8 cellular contexts compared by ENCODE assay signal in genomic region chr4:174521800-174522182, GRCh38. TPM values are rescaled to one million over a fixed set of nuclear protein-coding genes. Genes with fewer than 3 reads are reported as not detected.
DNase-seq lines count a peak whose midpoint lies in the region; ATAC-seq, FAIRE-seq and TF ChIP-seq lines count a peak whose summit lies in the region.

No MANE protein-coding gene starts in this region.

- H3K27ac ChIP-seq in cardiac muscle cell = no peak overlapping the region
- H3K27ac ChIP-seq in psoas muscle = no peak overlapping the region

- H3K27me3 ChIP-seq in cardiac muscle cell (peaks cover 43% of the 10 kb centered on the region), psoas muscle (ENCODE audit: insufficient read depth in 3 of 3, low read length in 2 of 3) (peaks cover 0 to 18% (median 0%) of the 10 kb centered on the region in 3 donors)

- ATAC-seq in GM21447 (IDR thresholded peaks at IDR 0.05; ENCODE audit: unreplicated experiment) (peak; percentile 42), psoas muscle (peak; percentile 17 to 39 (median 30))

- peak overlapping the region; percentile 59 for H3K4me3 ChIP-seq in cardiac muscle cell
- peak overlapping the region; percentile 72 for H3K4me3 ChIP-seq in psoas muscle

- no peaks in the 10 kb centered on the region for H3K36me3 ChIP-seq in cardiac muscle cell
- no peaks in the 10 kb centered on the region for H3K36me3 ChIP-seq in psoas muscle (ENCODE audit: insufficient read depth in 1 of 2, low read depth in 1 of 2)

- H3K4me1 ChIP-seq in cardiac muscle cell (ENCODE audit: low read depth) = peaks cover 2% of the 10 kb centered on the region
- no peaks in the 10 kb centered on the region for H3K4me1 ChIP-seq in psoas muscle

- WGBS in psoas muscle, 3 donors = 6 to 9% (median 8%) methylated on average over 12 of the region's 12 CpGs

- intact Hi-C loops in psoas muscle (cut with DNase I) = no loop called here

- DNase-seq in DMS153 treated with DMSO at 0.1 percent for 48 hours (lab: John Stamatoyannopoulos, UW; ENCODE audit: unreplicated experiment) (peak; percentile 28), HT1080 (ENCODE audit: low read depth) (peak; percentile 25), cardiac muscle cell (ENCODE audit: low read depth in 1 of 2, low spot score in 1 of 2) (no peak), psoas muscle (peak in 1 of 2 donors; percentile 52), 8988T (no peak), RCC 7860 (ENCODE audit: low spot score) (no peak)
- peak; percentile 53 for DNase-seq in activated CD8-positive, alpha-beta memory T cell treated with anti-CD3 and anti-CD28 coated beads, Interleukin-2, amount 50 U/mL, for 48 hours

- no peaks in the 10 kb centered on the region for H3K9me3 ChIP-seq in cardiac muscle cell (ENCODE audit: low read depth)
- no peaks in the 10 kb centered on the region for H3K9me3 ChIP-seq in psoas muscle

- no peak for FAIRE-seq in RCC 7860 (lab: Jason Lieb, UNC)

- TF ChIP-seq CTCF in cardiac muscle cell (IDR thresholded peaks at IDR 0.05; ENCODE audit: low read depth, low read length) = no peak
- no peak for TF ChIP-seq CTCF in psoas muscle (IDR thresholded peaks at IDR 0.05)

RNA-seq across cellular contexts. Expression of gene HPGD, which starts 0.5 kb away (rescaled TPM):
- 0.30 and 1.6 TPM in 2 replicates for total RNA-seq in HT1080 (2014; rRNA removed; shearing (Covaris generic))
- polyA plus RNA-seq in HT1080 (2015; cell fraction: cytosol; rRNA removed) = 0.44 and 0.48 TPM in 2 replicates
- 0.12 and 0.35 TPM in 2 replicates for polyA plus RNA-seq in HT1080 (2015; cell fraction: nucleus; rRNA removed)
- total RNA-seq in cardiac muscle cell (0.51 and 1.7 TPM in 2 replicates), psoas muscle (1 to 10 TPM in 3 of 4 donors, under 1 TPM in 1; 0.98 to 6.5 (median 2.5) TPM)
- polyA plus RNA-seq in cardiac muscle cell (0.15 and 1.1 TPM in 2 replicates), psoas muscle (under 1 TPM; 0.40 to 0.87 (median 0.52) TPM)

Comparison
In these comparisons a context has a peak if more than half of its experiments do, and no peak if none do; other contexts are left out.
1. DNase-seq: peak in DMS153 treated with DMSO at 0.1 percent for 48 hours (single experiment), HT1080 (single experiment) and activated CD8-positive, alpha-beta memory T cell treated with anti-CD3 and anti-CD28 coated beads, Interleukin-2, amount 50 U/mL, for 48 hours (single experiment); none in cardiac muscle cell (0 of 2), 8988T (single experiment) and RCC 7860 (single experiment).